8 cellular contexts compared by ENCODE assay signal in the genomic region with DNA sequence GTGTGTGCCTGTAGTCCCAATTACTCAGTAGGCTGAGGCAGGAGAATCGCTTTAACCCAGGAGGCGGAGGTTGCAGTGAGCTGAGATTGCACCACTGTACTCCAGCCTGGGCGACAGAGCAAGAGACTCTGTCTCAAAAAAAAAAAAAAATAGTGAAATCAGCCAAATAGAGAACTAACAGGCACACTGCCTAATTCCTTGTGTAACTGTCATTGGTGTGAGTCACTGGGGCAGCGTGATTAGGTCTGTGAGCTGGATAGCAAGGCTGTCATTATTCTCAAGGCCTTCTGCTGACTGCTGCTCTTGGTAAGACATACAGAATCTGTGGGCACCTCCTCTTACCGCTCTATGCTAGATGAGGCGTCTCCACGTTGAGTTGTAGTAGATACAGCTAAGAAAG.
DNase-seq lines count a peak whose midpoint lies in the region; ATAC-seq and TF ChIP-seq lines count a peak whose summit lies in the region.

No MANE protein-coding gene starts in this region.

- peaks cover under 1% of the 10 kb centered on the region for H4K20me1 ChIP-seq in osteoblast (ENCODE audit: insufficient read depth, low read length)

- H2AFZ ChIP-seq in osteoblast (ENCODE audit: low read length) = no peak overlapping the region

- peak; percentile 49 for DNase-seq in OCI-M1 (lab: John Stamatoyannopoulos, UW)
- DNase-seq in esophagus muscularis mucosa (ENCODE audit: extremely low spot score) = no peak
- DNase-seq in osteoblast (ENCODE audit: insufficient read length, low spot score, missing footprints) = peak; percentile 93
- no peak for DNase-seq in NCI-H748 treated with DMSO at 0.1 percent for 48 hours (lab: John Stamatoyannopoulos, UW)
- no peak for DNase-seq in GM19238 (ENCODE audit: insufficient read length, low spot score)
- DNase-seq in activated CD4-positive, alpha-beta T cell treated with anti-CD3 and anti-CD28 coated beads, Interleukin-2, amount 10 ng/mL, durations not matched to agents 24 days and 14 days = no peak

- H3K27ac ChIP-seq in C4-2B (peak overlapping the region; percentile 45), esophagus muscularis mucosa (replicated peaks in 1 of 4) (peak overlapping the region; percentile 77 to 81 (median 78)), osteoblast (ENCODE audit: low read depth, low read length) (peak overlapping the region; percentile 67)

- intact Hi-C loops in esophagus muscularis mucosa (cut with DNase I) = no loop called here
- intact Hi-C loops in activated CD4-positive, alpha-beta T cell treated with anti-CD3 and anti-CD28 coated beads, Interleukin-2, amount 10 ng/mL, durations not matched to agents 24 days and 14 days (cut with micrococcal nuclease) = no loop called here

- H3K27me3 ChIP-seq in esophagus muscularis mucosa (no peaks in the 10 kb centered on the region), osteoblast (ENCODE audit: insufficient read depth, low read length) (no peaks in the 10 kb centered on the region)

- 49% methylated on average over 7 of the region's 7 CpGs for WGBS in esophagus muscularis mucosa

- ATAC-seq in HG03439 (IDR thresholded peaks at IDR 0.05; ENCODE audit: unreplicated experiment) = no peak

- TF ChIP-seq CTCF in C4-2B (conservative IDR thresholded peaks at IDR 0.05) (no peak), esophagus muscularis mucosa (IDR thresholded peaks at IDR 0.05) (no peak), osteoblast (IDR thresholded peaks at IDR 0.05; ENCODE audit: extremely low read depth, low read depth, low read length) (no peak)

- H3K27me3 Mint-ChIP-seq in activated CD4-positive, alpha-beta T cell treated with anti-CD3 and anti-CD28 coated beads, Interleukin-2, amount 10 ng/mL, durations not matched to agents 24 days and 14 days = peaks cover 27% of the 10 kb centered on the region

- H3K4me3 ChIP-seq in esophagus muscularis mucosa (no peak overlapping the region), osteoblast (ENCODE audit: insufficient read depth, low read length) (no peak overlapping the region)

- peaks cover 12% of the 10 kb centered on the region for H3K79me2 ChIP-seq in osteoblast (ENCODE audit: insufficient read depth, low read length)

- TF ChIP-seq EP300 in esophagus muscularis mucosa (IDR thresholded peaks at IDR 0.05) = no peak

- H3K4me1 ChIP-seq in esophagus muscularis mucosa = peaks cover 51 to 69% (median 64%) of the 10 kb centered on the region in 4 donors
- peaks cover 17% of the 10 kb centered on the region for H3K4me1 ChIP-seq in osteoblast (ENCODE audit: insufficient read depth, low read length)

- peak overlapping the region; percentile 54 for H3K4me2 ChIP-seq in osteoblast (ENCODE audit: insufficient read depth, low read length)

- TF ChIP-seq POLR2A in esophagus muscularis mucosa (IDR thresholded peaks at IDR 0.05; ENCODE audit: low read depth) = no peak

- H3K27ac Mint-ChIP-seq in activated CD4-positive, alpha-beta T cell treated with anti-CD3 and anti-CD28 coated beads, Interleukin-2, amount 10 ng/mL, durations not matched to agents 24 days and 14 days = no peak overlapping the region

- H3K9me3 Mint-ChIP-seq in activated CD4-positive, alpha-beta T cell treated with anti-CD3 and anti-CD28 coated beads, Interleukin-2, amount 10 ng/mL, durations not matched to agents 24 days and 14 days = no peaks in the 10 kb centered on the region

- H3K4me3 Mint-ChIP-seq in activated CD4-positive, alpha-beta T cell treated with anti-CD3 and anti-CD28 coated beads, Interleukin-2, amount 10 ng/mL, durations not matched to agents 24 days and 14 days = no peak overlapping the region

- H3K36me3 ChIP-seq in esophagus muscularis mucosa (no peaks in the 10 kb centered on the region), osteoblast (ENCODE audit: insufficient read depth, low read length) (no peaks in the 10 kb centered on the region)

- H3K4me1 Mint-ChIP-seq in activated CD4-positive, alpha-beta T cell treated with anti-CD3 and anti-CD28 coated beads, Interleukin-2, amount 10 ng/mL, durations not matched to agents 24 days and 14 days = peaks cover 20% of the 10 kb centered on the region

- no peaks in the 10 kb centered on the region for H3K36me3 Mint-ChIP-seq in activated CD4-positive, alpha-beta T cell treated with anti-CD3 and anti-CD28 coated beads, Interleukin-2, amount 10 ng/mL, durations not matched to agents 24 days and 14 days (ENCODE audit: low read depth)

- H3K9me3 ChIP-seq in esophagus muscularis mucosa (no peaks in the 10 kb centered on the region), osteoblast (ENCODE audit: low read depth, low read length) (no peaks in the 10 kb centered on the region)

Comparison
In these comparisons a context has a peak if more than half of its experiments do, and no peak if none do; other contexts are left out.
1. DNase-seq: peak in OCI-M1 (single experiment) and osteoblast (single experiment); none in esophagus muscularis mucosa (single experiment), NCI-H748 treated with DMSO at 0.1 percent for 48 hours (single experiment), GM19238 (single experiment) and activated CD4-positive, alpha-beta T cell treated with anti-CD3 and anti-CD28 coated beads, Interleukin-2, amount 10 ng/mL, durations not matched to agents 24 days and 14 days (single experiment).
2. Peak in every context shown above with its lines, with median percentiles within 50 percentile points of each other: H3K27ac ChIP-seq.